ENCODE assay signal across 1 cellular context in the genomic region with DNA sequence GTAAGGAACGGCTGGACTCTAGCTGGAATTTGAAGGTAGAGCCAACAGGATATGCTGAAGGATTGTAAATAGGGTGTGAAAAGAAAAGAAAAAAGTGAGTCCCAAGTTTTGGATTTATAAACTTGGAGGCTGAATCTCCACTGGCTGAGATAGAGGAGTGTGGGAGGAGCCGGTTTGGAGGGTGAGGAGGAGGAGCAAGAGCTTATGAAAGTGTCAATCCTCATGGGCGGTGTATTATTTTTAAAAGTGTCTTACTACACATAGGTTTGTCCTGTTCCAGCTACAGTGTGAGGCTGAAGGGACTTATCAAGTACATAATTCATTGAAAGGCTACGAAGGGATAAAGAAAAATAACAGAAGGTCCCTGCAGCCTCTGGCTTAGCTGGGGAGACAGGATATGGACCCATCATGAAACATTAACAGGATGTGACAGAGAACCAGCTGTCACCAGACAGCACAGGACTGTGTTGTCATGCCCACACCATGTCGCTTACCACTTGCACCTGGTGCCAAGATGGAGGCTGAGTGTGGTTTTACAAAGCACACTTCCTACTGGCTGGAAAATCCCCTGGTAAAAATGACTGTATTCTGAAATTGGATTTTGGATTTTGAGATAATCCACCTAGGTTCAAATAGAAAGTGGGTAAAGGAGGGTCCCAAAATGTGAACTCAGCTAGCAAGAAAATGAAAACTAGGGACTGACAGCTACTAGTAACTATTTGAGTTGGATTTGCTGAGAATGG.
TF ChIP-seq lines count a peak whose summit lies in the region.

No MANE protein-coding gene starts in this region.

TF ChIP-seq in GM12878, 131 proteins besides CTCF, POLR2A, EP300 and RAD21 (continues in another document):
- TF ChIP-seq SMAD5 (IDR thresholded peaks at IDR 0.05; ENCODE audit: low read depth) (no peak), IKZF2 (IDR thresholded peaks at IDR 0.05) (peak; percentile 93 to 96), TAF1 (IDR thresholded peaks at IDR 0.05; ENCODE audit: borderline replicate concordance, low read depth, low read length) (0 out of 2 replicates have a peak, but pooled peaks have one; percentile 32), RUNX3 (IDR thresholded peaks at IDR 0.05; ENCODE audit: low read length) (peak; percentile 96), BHLHE40 (IDR thresholded peaks at IDR 0.05; ENCODE audit: borderline replicate concordance in 1 of 2, low read depth in 2 of 2, low read length in 1 of 2) (peak; percentile 52 to 82; a peak in 3 of 4 replicates), CREB1 (IDR thresholded peaks at IDR 0.05; ENCODE audit: low read depth) (peak; percentile 86), HDGF (IDR thresholded peaks at IDR 0.05) (peak; percentile 78), MYC (IDR thresholded peaks at IDR 0.05; ENCODE audit: insufficient read depth, insufficient read length, insufficient replicate concordance, low read length, severe bottlenecking) (no peak), MTA2 (IDR thresholded peaks at IDR 0.05; ENCODE audit: low read depth) (peak; percentile 54; the same call in 1 of the 2 replicates), CBFB (IDR thresholded peaks at IDR 0.05; ENCODE audit: low read depth) (peak; percentile 50; the same call in 1 of the 2 replicates), YY1 (IDR thresholded peaks at IDR 0.05; ENCODE audit: low read depth, low read length) (peak; percentile 91), RAD51 (IDR thresholded peaks at IDR 0.05) (peak; percentile 7; the same call in 1 of the 2 replicates), GABPA (IDR thresholded peaks at IDR 0.05; ENCODE audit: low read depth) (peak; percentile 69; the same call in 1 of the 2 replicates), SIX5 (IDR thresholded peaks at IDR 0.05; ENCODE audit: low read depth, low read length, severe bottlenecking) (no peak), RCOR1 (conservative IDR thresholded peaks at IDR 0.05; ENCODE audit: low read depth, low read length) (no peak), RFX5 (IDR thresholded peaks at IDR 0.05; ENCODE audit: low read depth, low read length) (no peak), SUZ12 (IDR thresholded peaks at IDR 0.05; ENCODE audit: unreplicated experiment) (no peak), ESRRA (IDR thresholded peaks at IDR 0.05; ENCODE audit: low read length) (no peak), ASH2L (IDR thresholded peaks at IDR 0.05; ENCODE audit: borderline replicate concordance, low read depth) (0 out of 2 replicates have a peak, but pooled peaks have one; percentile 36), ZNF217 (IDR thresholded peaks at IDR 0.05) (peak; percentile 65; the same call in 1 of the 2 replicates), KAT2A (conservative IDR thresholded peaks at IDR 0.05; ENCODE audit: control insufficient read depth, low read depth, low read length) (no peak), POLR2AphosphoS2 (IDR thresholded peaks at IDR 0.05; ENCODE audit: low read depth, low read length) (no peak), YBX1 (IDR thresholded peaks at IDR 0.05) (no peak), RBBP5 (conservative IDR thresholded peaks at IDR 0.05) (no peak), SP1 (IDR thresholded peaks at IDR 0.05; ENCODE audit: low read depth, low read length) (peak; percentile 66), ZNF207 (IDR thresholded peaks at IDR 0.05; ENCODE audit: borderline replicate concordance) (no peak), DPF2 (IDR thresholded peaks at IDR 0.05) (peak; percentile 90), SIN3A (IDR thresholded peaks at IDR 0.05; ENCODE audit: low read depth, low read length) (no peak), IRF4 (IDR thresholded peaks at IDR 0.05; ENCODE audit: low read depth, low read length) (peak; percentile 24; the same call in 1 of the 2 replicates), SRF (IDR thresholded peaks at IDR 0.05; ENCODE audit: low read depth in 2 of 2, low read length in 2 of 2) (no peak), POLR2AphosphoS5 (IDR thresholded peaks at IDR 0.05; ENCODE audit: low read length) (0 out of 2 replicates have a peak, but pooled peaks have one; percentile 43), PAX8 (IDR thresholded peaks at IDR 0.05) (no peak)
- TF ChIP-seq, protein P1, sequence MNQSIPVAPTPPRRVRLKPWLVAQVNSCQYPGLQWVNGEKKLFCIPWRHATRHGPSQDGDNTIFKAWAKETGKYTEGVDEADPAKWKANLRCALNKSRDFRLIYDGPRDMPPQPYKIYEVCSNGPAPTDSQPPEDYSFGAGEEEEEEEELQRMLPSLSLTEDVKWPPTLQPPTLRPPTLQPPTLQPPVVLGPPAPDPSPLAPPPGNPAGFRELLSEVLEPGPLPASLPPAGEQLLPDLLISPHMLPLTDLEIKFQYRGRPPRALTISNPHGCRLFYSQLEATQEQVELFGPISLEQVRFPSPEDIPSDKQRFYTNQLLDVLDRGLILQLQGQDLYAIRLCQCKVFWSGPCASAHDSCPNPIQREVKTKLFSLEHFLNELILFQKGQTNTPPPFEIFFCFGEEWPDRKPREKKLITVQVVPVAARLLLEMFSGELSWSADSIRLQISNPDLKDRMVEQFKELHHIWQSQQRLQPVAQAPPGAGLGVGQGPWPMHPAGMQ (IDR thresholded peaks at IDR 0.05; ENCODE audit: borderline replicate concordance), result no peak
- TF ChIP-seq, protein P2, sequence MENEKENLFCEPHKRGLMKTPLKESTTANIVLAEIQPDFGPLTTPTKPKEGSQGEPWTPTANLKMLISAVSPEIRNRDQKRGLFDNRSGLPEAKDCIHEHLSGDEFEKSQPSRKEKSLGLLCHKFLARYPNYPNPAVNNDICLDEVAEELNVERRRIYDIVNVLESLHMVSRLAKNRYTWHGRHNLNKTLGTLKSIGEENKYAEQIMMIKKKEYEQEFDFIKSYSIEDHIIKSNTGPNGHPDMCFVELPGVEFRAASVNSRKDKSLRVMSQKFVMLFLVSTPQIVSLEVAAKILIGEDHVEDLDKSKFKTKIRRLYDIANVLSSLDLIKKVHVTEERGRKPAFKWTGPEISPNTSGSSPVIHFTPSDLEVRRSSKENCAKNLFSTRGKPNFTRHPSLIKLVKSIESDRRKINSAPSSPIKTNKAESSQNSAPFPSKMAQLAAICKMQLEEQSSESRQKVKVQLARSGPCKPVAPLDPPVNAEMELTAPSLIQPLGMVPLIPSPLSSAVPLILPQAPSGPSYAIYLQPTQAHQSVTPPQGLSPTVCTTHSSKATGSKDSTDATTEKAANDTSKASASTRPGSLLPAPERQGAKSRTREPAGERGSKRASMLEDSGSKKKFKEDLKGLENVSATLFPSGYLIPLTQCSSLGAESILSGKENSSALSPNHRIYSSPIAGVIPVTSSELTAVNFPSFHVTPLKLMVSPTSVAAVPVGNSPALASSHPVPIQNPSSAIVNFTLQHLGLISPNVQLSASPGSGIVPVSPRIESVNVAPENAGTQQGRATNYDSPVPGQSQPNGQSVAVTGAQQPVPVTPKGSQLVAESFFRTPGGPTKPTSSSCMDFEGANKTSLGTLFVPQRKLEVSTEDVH (IDR thresholded peaks at IDR 0.05; ENCODE audit: low read depth, partially characterized antibody), result no peak
- TF ChIP-seq, protein P3, sequence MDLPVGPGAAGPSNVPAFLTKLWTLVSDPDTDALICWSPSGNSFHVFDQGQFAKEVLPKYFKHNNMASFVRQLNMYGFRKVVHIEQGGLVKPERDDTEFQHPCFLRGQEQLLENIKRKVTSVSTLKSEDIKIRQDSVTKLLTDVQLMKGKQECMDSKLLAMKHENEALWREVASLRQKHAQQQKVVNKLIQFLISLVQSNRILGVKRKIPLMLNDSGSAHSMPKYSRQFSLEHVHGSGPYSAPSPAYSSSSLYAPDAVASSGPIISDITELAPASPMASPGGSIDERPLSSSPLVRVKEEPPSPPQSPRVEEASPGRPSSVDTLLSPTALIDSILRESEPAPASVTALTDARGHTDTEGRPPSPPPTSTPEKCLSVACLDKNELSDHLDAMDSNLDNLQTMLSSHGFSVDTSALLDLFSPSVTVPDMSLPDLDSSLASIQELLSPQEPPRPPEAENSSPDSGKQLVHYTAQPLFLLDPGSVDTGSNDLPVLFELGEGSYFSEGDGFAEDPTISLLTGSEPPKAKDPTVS (IDR thresholded peaks at IDR 0.05; ENCODE audit: low read depth, low read length), result no peak
- TF ChIP-seq, protein P4, sequence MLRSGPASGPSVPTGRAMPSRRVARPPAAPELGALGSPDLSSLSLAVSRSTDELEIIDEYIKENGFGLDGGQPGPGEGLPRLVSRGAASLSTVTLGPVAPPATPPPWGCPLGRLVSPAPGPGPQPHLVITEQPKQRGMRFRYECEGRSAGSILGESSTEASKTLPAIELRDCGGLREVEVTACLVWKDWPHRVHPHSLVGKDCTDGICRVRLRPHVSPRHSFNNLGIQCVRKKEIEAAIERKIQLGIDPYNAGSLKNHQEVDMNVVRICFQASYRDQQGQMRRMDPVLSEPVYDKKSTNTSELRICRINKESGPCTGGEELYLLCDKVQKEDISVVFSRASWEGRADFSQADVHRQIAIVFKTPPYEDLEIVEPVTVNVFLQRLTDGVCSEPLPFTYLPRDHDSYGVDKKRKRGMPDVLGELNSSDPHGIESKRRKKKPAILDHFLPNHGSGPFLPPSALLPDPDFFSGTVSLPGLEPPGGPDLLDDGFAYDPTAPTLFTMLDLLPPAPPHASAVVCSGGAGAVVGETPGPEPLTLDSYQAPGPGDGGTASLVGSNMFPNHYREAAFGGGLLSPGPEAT (IDR thresholded peaks at IDR 0.05; ENCODE audit: low read depth), result peak; percentile 91
- TF ChIP-seq, protein P5, sequence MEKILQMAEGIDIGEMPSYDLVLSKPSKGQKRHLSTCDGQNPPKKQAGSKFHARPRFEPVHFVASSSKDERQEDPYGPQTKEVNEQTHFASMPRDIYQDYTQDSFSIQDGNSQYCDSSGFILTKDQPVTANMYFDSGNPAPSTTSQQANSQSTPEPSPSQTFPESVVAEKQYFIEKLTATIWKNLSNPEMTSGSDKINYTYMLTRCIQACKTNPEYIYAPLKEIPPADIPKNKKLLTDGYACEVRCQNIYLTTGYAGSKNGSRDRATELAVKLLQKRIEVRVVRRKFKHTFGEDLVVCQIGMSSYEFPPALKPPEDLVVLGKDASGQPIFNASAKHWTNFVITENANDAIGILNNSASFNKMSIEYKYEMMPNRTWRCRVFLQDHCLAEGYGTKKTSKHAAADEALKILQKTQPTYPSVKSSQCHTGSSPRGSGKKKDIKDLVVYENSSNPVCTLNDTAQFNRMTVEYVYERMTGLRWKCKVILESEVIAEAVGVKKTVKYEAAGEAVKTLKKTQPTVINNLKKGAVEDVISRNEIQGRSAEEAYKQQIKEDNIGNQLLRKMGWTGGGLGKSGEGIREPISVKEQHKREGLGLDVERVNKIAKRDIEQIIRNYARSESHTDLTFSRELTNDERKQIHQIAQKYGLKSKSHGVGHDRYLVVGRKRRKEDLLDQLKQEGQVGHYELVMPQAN (conservative IDR thresholded peaks at IDR 0.05), result 0 out of 2 replicates have a peak, but pooled peaks have one; percentile 33
- TF ChIP-seq, protein P6, sequence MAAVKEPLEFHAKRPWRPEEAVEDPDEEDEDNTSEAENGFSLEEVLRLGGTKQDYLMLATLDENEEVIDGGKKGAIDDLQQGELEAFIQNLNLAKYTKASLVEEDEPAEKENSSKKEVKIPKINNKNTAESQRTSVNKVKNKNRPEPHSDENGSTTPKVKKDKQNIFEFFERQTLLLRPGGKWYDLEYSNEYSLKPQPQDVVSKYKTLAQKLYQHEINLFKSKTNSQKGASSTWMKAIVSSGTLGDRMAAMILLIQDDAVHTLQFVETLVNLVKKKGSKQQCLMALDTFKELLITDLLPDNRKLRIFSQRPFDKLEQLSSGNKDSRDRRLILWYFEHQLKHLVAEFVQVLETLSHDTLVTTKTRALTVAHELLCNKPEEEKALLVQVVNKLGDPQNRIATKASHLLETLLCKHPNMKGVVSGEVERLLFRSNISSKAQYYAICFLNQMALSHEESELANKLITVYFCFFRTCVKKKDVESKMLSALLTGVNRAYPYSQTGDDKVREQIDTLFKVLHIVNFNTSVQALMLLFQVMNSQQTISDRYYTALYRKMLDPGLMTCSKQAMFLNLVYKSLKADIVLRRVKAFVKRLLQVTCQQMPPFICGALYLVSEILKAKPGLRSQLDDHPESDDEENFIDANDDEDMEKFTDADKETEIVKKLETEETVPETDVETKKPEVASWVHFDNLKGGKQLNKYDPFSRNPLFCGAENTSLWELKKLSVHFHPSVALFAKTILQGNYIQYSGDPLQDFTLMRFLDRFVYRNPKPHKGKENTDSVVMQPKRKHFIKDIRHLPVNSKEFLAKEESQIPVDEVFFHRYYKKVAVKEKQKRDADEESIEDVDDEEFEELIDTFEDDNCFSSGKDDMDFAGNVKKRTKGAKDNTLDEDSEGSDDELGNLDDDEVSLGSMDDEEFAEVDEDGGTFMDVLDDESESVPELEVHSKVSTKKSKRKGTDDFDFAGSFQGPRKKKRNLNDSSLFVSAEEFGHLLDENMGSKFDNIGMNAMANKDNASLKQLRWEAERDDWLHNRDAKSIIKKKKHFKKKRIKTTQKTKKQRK (IDR thresholded peaks at IDR 0.05; ENCODE audit: low read depth, low read length), result no peak
- TF ChIP-seq, protein P7, sequence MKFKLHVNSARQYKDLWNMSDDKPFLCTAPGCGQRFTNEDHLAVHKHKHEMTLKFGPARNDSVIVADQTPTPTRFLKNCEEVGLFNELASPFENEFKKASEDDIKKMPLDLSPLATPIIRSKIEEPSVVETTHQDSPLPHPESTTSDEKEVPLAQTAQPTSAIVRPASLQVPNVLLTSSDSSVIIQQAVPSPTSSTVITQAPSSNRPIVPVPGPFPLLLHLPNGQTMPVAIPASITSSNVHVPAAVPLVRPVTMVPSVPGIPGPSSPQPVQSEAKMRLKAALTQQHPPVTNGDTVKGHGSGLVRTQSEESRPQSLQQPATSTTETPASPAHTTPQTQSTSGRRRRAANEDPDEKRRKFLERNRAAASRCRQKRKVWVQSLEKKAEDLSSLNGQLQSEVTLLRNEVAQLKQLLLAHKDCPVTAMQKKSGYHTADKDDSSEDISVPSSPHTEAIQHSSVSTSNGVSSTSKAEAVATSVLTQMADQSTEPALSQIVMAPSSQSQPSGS (IDR thresholded peaks at IDR 0.05; ENCODE audit: low read length), result peak; percentile 61
- TF ChIP-seq, protein P8, sequence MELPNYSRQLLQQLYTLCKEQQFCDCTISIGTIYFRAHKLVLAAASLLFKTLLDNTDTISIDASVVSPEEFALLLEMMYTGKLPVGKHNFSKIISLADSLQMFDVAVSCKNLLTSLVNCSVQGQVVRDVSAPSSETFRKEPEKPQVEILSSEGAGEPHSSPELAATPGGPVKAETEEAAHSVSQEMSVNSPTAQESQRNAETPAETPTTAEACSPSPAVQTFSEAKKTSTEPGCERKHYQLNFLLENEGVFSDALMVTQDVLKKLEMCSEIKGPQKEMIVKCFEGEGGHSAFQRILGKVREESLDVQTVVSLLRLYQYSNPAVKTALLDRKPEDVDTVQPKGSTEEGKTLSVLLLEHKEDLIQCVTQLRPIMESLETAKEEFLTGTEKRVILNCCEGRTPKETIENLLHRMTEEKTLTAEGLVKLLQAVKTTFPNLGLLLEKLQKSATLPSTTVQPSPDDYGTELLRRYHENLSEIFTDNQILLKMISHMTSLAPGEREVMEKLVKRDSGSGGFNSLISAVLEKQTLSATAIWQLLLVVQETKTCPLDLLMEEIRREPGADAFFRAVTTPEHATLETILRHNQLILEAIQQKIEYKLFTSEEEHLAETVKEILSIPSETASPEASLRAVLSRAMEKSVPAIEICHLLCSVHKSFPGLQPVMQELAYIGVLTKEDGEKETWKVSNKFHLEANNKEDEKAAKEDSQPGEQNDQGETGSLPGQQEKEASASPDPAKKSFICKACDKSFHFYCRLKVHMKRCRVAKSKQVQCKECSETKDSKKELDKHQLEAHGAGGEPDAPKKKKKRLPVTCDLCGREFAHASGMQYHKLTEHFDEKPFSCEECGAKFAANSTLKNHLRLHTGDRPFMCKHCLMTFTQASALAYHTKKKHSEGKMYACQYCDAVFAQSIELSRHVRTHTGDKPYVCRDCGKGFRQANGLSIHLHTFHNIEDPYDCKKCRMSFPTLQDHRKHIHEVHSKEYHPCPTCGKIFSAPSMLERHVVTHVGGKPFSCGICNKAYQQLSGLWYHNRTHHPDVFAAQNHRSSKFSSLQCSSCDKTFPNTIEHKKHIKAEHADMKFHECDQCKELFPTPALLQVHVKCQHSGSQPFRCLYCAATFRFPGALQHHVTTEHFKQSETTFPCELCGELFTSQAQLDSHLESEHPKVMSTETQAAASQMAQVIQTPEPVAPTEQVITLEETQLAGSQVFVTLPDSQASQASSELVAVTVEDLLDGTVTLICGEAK (IDR thresholded peaks at IDR 0.05; ENCODE audit: borderline replicate concordance), result peak; percentile 18; the same call in 1 of the 2 replicates
